23 cellular contexts compared by ENCODE assay signal in the genomic region with DNA sequence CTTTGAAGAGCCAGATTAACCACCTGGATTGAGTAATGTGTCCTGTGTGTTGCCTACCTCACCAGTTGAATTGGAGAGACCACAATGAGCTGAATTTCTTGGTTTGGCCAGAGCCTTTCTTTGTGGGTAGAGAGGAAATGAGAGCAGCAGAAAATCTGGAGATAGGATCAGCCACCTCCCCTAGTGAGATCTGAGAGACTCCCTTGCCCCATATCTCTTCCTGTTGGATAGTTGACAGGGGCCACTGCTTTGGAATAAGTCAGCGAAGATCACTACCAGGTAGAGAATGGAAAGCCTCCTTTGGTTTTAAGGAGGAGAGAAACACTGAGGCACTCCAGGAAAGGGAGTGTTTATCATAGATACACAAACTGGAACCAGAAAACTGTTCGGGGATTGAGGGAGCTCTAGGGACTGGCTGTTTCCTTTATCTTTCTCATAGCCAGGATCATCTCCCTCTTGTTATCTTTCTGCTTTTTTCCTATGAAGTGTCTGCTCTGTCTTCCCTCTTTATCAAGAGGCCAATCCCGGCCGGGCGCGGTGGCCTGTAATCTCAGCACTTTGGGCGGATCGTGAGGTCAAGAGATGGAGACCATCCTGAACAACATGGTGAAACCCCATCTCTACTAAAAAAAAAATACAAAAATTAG.
"Had no signal": no experiment of that assay in that cellular context is flagged by ENCODE, and none has a peak within 500 bp of the region (broad histone marks: within the 10 kb centered on the region; RNA-seq: fewer than 3 reads in every experiment).

No MANE protein-coding gene starts in this region.

- H3K36me3 ChIP-seq: ascending aorta, sigmoid colon, stomach had no signal

- H3K27ac ChIP-seq: ascending aorta, coronary artery, sigmoid colon, stomach, VCaP had no signal

- ATAC-seq: activated T-cell treated with anti-CD3 and anti-CD28 coated beads, Interleukin-2, amount 50 U/mL, for 72 hours; left lobe of liver; stimulated activated effector memory CD8-positive, alpha-beta T cell treated with anti-CD3 and anti-CD28 coated beads, Interleukin-12 subunit alpha, Interleukin-12 subunit beta, amount 100 ng/mL, for 72 hours had no signal

- H3K27ac Mint-ChIP-seq: activated naive CD4-positive, alpha-beta T cell treated with anti-CD3 and anti-CD28 coated beads, Interleukin-2, amount 50 U/mL, for 24 hours; activated T-cell treated with anti-CD3 and anti-CD28 coated beads, Interleukin-2, amount 50 U/mL, for 72 hours; mesothelial cell of epicardium; stimulated activated effector memory CD8-positive, alpha-beta T cell treated with anti-CD3 and anti-CD28 coated beads, Interleukin-12 subunit alpha, Interleukin-12 subunit beta, amount 100 ng/mL, for 72 hours; type B pancreatic cell had no signal

- H3K9me3 ChIP-seq: ascending aorta, sigmoid colon, stomach had no signal

- DNase-seq: activated CD4-positive, alpha-beta T cell treated with anti-CD3 and anti-CD28 coated beads, Interleukin-2, amount 50 U/mL, for 1 hour; activated CD4-positive, CD25-positive, alpha-beta regulatory T cell treated with anti-CD3 and anti-CD28 coated beads, Interleukin-2, amount 50 U/mL, for 72 hours; activated CD8-positive, alpha-beta memory T cell treated with anti-CD3 and anti-CD28 coated beads for 24 hours; activated CD8-positive, alpha-beta memory T cell treated with anti-CD3 and anti-CD28 coated beads, Interleukin-2, amount 50 U/mL, for 48 hours; activated gamma-delta T cell; activated T-cell treated with anti-CD3 and anti-CD28 coated beads, Interleukin-2, amount 50 U/mL, for 72 hours; foreskin melanocyte; glutamatergic neuron; hippocampal formation; occipital lobe; posterior cingulate gyrus; sigmoid colon; stimulated activated CD4-positive, alpha-beta T cell treated with anti-CD3 and anti-CD28 coated beads, Interleukin-4, amount 100 ng/mL, for 24 hours; stomach had no signal

- H3K4me1 Mint-ChIP-seq: activated naive CD4-positive, alpha-beta T cell treated with anti-CD3 and anti-CD28 coated beads, Interleukin-2, amount 50 U/mL, for 24 hours had no signal

- H3K4me3 ChIP-seq: ascending aorta, coronary artery, lung, sigmoid colon, stomach had no signal

- H3K9me3 Mint-ChIP-seq: activated naive CD4-positive, alpha-beta T cell treated with anti-CD3 and anti-CD28 coated beads, Interleukin-2, amount 50 U/mL, for 24 hours; activated T-cell treated with anti-CD3 and anti-CD28 coated beads, Interleukin-2, amount 50 U/mL, for 72 hours; mesothelial cell of epicardium; stimulated activated effector memory CD8-positive, alpha-beta T cell treated with anti-CD3 and anti-CD28 coated beads, Interleukin-12 subunit alpha, Interleukin-12 subunit beta, amount 100 ng/mL, for 72 hours; type B pancreatic cell had no signal

- H3K4me1 ChIP-seq: ascending aorta had no signal

- H3K27me3 ChIP-seq: ascending aorta, sigmoid colon, stomach had no signal

- H3K27me3 Mint-ChIP-seq: activated naive CD4-positive, alpha-beta T cell treated with anti-CD3 and anti-CD28 coated beads, Interleukin-2, amount 50 U/mL, for 24 hours; type B pancreatic cell had no signal

- H3K36me3 Mint-ChIP-seq: activated naive CD4-positive, alpha-beta T cell treated with anti-CD3 and anti-CD28 coated beads, Interleukin-2, amount 50 U/mL, for 24 hours; mesothelial cell of epicardium; stimulated activated effector memory CD8-positive, alpha-beta T cell treated with anti-CD3 and anti-CD28 coated beads, Interleukin-12 subunit alpha, Interleukin-12 subunit beta, amount 100 ng/mL, for 72 hours; type B pancreatic cell had no signal

- H3K4me3 Mint-ChIP-seq: activated naive CD4-positive, alpha-beta T cell treated with anti-CD3 and anti-CD28 coated beads, Interleukin-2, amount 50 U/mL, for 24 hours; activated T-cell treated with anti-CD3 and anti-CD28 coated beads, Interleukin-2, amount 50 U/mL, for 72 hours; mesothelial cell of epicardium; stimulated activated effector memory CD8-positive, alpha-beta T cell treated with anti-CD3 and anti-CD28 coated beads, Interleukin-12 subunit alpha, Interleukin-12 subunit beta, amount 100 ng/mL, for 72 hours; type B pancreatic cell had no signal
